9 cellular contexts compared by ENCODE assay signal in genomic region chr12:127280393-127281275, GRCh38.
DNase-seq lines count a peak whose midpoint lies in the region; ATAC-seq and TF ChIP-seq lines count a peak whose summit lies in the region.
"Had no signal": no experiment of that assay in that cellular context is flagged by ENCODE, and none has a peak within 500 bp of the region (broad histone marks: within the 10 kb centered on the region; RNA-seq: fewer than 3 reads in every experiment).

No MANE protein-coding gene starts in this region.

- H3K36me3 ChIP-seq in MG63 (no peaks in the 10 kb centered on the region), heart left ventricle (no peaks in the 10 kb centered on the region)

- H3K4me3 Mint-ChIP-seq in activated T-helper 1 cell treated with anti-CD3 and anti-CD28 coated beads, Interleukin-12 subunit alpha, Interleukin-12 subunit beta, Interleukin-2, Interleukin-4 antibody, amounts not matched to agents 30 ng/mL and 10 ng/mL and 1 ng/mL, durations not matched to agents 14 hours and 24 hours and 36 hours: no peak overlapping the region

- DNase-seq in AG04450 (ENCODE audit: low read depth, low spot score) (no peak), MG63 (peak; percentile 18), heart left ventricle (peak; percentile 11 to 72 (median 32)), A172 (ENCODE audit: low spot score) (no peak)
- DNase-seq in activated T-helper 1 cell treated with anti-CD3 and anti-CD28 coated beads, Interleukin-12 subunit alpha, Interleukin-12 subunit beta, Interleukin-2, Interleukin-4 antibody, amounts not matched to agents 30 ng/mL and 10 ng/mL and 1 ng/mL, durations not matched to agents 14 hours and 24 hours and 36 hours (ENCODE audit: low spot score): peak; percentile 58
- peak; percentile 43 to 61 for DNase-seq in stimulated activated CD4-positive, alpha-beta T cell treated with anti-CD3 and anti-CD28 coated beads, Interleukin-12 subunit alpha, Interleukin-12 subunit beta, amount 100 ng/mL, for 24 hours (ENCODE audit: low read depth in 2 of 2)

- no peaks in the 10 kb centered on the region for H3K4me1 ChIP-seq in heart left ventricle

- intact Hi-C loops in activated T-helper 1 cell treated with anti-CD3 and anti-CD28 coated beads, Interleukin-12 subunit alpha, Interleukin-12 subunit beta, Interleukin-2, Interleukin-4 antibody, amounts not matched to agents 30 ng/mL and 10 ng/mL and 1 ng/mL, durations not matched to agents 14 hours and 24 hours and 36 hours (cut with micrococcal nuclease): loop anchor here (1.0 to 2.0 kb wide), 2 partner anchors 100 to 397 kb away; no protein-coding TSS in a partner anchor
- intact Hi-C loops in heart left ventricle (cut with DNase I): loop anchor here in 2 of 10 donors (5.0 kb wide), 2 partner anchors 168 to 397 kb away; no protein-coding TSS in a partner anchor

- no peaks in the 10 kb centered on the region for H3K9me3 Mint-ChIP-seq in activated T-helper 1 cell treated with anti-CD3 and anti-CD28 coated beads, Interleukin-12 subunit alpha, Interleukin-12 subunit beta, Interleukin-2, Interleukin-4 antibody, amounts not matched to agents 30 ng/mL and 10 ng/mL and 1 ng/mL, durations not matched to agents 14 hours and 24 hours and 36 hours

- H3K9me3 ChIP-seq in AG04450 (ENCODE audit: control insufficient read depth, insufficient read depth, low read length) (peaks cover 20% of the 10 kb centered on the region), MG63 (no peaks in the 10 kb centered on the region), heart left ventricle (no peaks in the 10 kb centered on the region)

- TF ChIP-seq CTCF in AG04450 (IDR thresholded peaks at IDR 0.05; ENCODE audit: low read depth, low read length) (peak; percentile 45), heart left ventricle (IDR thresholded peaks at IDR 0.05) (peak; percentile 62 to 87 (median 74))

- CTCF ChIA-PET in AG04450 (lab: Charles Lee): no interaction called here

- no peaks in the 10 kb centered on the region for H3K27me3 Mint-ChIP-seq in activated T-helper 1 cell treated with anti-CD3 and anti-CD28 coated beads, Interleukin-12 subunit alpha, Interleukin-12 subunit beta, Interleukin-2, Interleukin-4 antibody, amounts not matched to agents 30 ng/mL and 10 ng/mL and 1 ng/mL, durations not matched to agents 14 hours and 24 hours and 36 hours (ENCODE audit: insufficient read depth)

- ATAC-seq in GM19467 (IDR thresholded peaks at IDR 0.05; ENCODE audit: unreplicated experiment) (peak; percentile 82), heart left ventricle (peak in 1 of 4 donors; percentile 61), HG02642 (IDR thresholded peaks at IDR 0.05; ENCODE audit: poor library complexity, unreplicated experiment) (no peak)

- TF ChIP-seq POLR2A in heart left ventricle (IDR thresholded peaks at IDR 0.05): no peak

- no peaks in the 10 kb centered on the region for H3K36me3 Mint-ChIP-seq in activated T-helper 1 cell treated with anti-CD3 and anti-CD28 coated beads, Interleukin-12 subunit alpha, Interleukin-12 subunit beta, Interleukin-2, Interleukin-4 antibody, amounts not matched to agents 30 ng/mL and 10 ng/mL and 1 ng/mL, durations not matched to agents 14 hours and 24 hours and 36 hours (ENCODE audit: low read depth)

- no peak overlapping the region for H3K27ac Mint-ChIP-seq in activated T-helper 1 cell treated with anti-CD3 and anti-CD28 coated beads, Interleukin-12 subunit alpha, Interleukin-12 subunit beta, Interleukin-2, Interleukin-4 antibody, amounts not matched to agents 30 ng/mL and 10 ng/mL and 1 ng/mL, durations not matched to agents 14 hours and 24 hours and 36 hours

- POLR2A ChIA-PET in AG04450 (lab: Yijun Ruan, JAX): no interaction called here

- H3K27me3 ChIP-seq in AG04450 (ENCODE audit: control insufficient read depth, insufficient read depth, low read length): no peaks in the 10 kb centered on the region
- no peaks in the 10 kb centered on the region for H3K27me3 ChIP-seq in MG63
- peaks cover 0 to 37% (median 9%) of the 10 kb centered on the region in 9 donors for H3K27me3 ChIP-seq in heart left ventricle

- WGBS in heart left ventricle, 4 donors: 12 to 17% (median 14%) methylated on average over 34 to 43 of the region's 43 CpGs

- H3K4me3 ChIP-seq in AG04450 (ENCODE audit: low read depth, low read length): no peak overlapping the region
- no peak overlapping the region for H3K4me3 ChIP-seq in MG63
- no peak overlapping the region for H3K4me3 ChIP-seq in heart left ventricle

- H3K4me1 Mint-ChIP-seq in activated T-helper 1 cell treated with anti-CD3 and anti-CD28 coated beads, Interleukin-12 subunit alpha, Interleukin-12 subunit beta, Interleukin-2, Interleukin-4 antibody, amounts not matched to agents 30 ng/mL and 10 ng/mL and 1 ng/mL, durations not matched to agents 14 hours and 24 hours and 36 hours (ENCODE audit: low read depth): peaks cover 7% of the 10 kb centered on the region

- no peak overlapping the region for H3K27ac ChIP-seq in AG04450 (ENCODE audit: low read depth, low read length)
- H3K27ac ChIP-seq in heart left ventricle: no peak overlapping the region
- H3K27ac ChIP-seq: epithelial cell of prostate had no signal

Comparison
In these comparisons a context has a peak if more than half of its experiments do, and no peak if none do; other contexts are left out.
1. DNase-seq: peak in MG63 (single experiment), activated T-helper 1 cell treated with anti-CD3 and anti-CD28 coated beads, Interleukin-12 subunit alpha, Interleukin-12 subunit beta, Interleukin-2, Interleukin-4 antibody, amounts not matched to agents 30 ng/mL and 10 ng/mL and 1 ng/mL, durations not matched to agents 14 hours and 24 hours and 36 hours (single experiment), heart left ventricle (5 of 5) and stimulated activated CD4-positive, alpha-beta T cell treated with anti-CD3 and anti-CD28 coated beads, Interleukin-12 subunit alpha, Interleukin-12 subunit beta, amount 100 ng/mL, for 24 hours (2 of 2); none in AG04450 (single experiment) and A172 (single experiment).